18 cellular contexts compared by ENCODE assay signal in genomic region chr22:38212442-38212841, GRCh38.
"Had no signal": no experiment of that assay in that cellular context is flagged by ENCODE, and none has a peak within 500 bp of the region (broad histone marks: within the 10 kb centered on the region; RNA-seq: fewer than 3 reads in every experiment).

No MANE protein-coding gene starts in this region.

- H3K9me3 ChIP-seq: lower lobe of right lung, tibial nerve, uterus had no signal

- H3K4me3 ChIP-seq: lower lobe of right lung, tibial nerve, uterus had no signal

- H3K4me1 ChIP-seq: uterus had no signal

- H3K9me3 Mint-ChIP-seq: activated CD4-positive, alpha-beta memory T cell treated with anti-CD3 and anti-CD28 coated beads, Interleukin-2, amount 10 ng/mL, durations not matched to agents 7 days and 5 days; activated naive CD8-positive, alpha-beta T cell treated with anti-CD3 and anti-CD28 coated beads for 36 hours; nephron had no signal

- H3K4me3 Mint-ChIP-seq: activated CD4-positive, alpha-beta memory T cell treated with anti-CD3 and anti-CD28 coated beads, Interleukin-2, amount 10 ng/mL, durations not matched to agents 7 days and 5 days; activated CD8-positive, alpha-beta memory T cell treated with anti-CD3 and anti-CD28 coated beads, Interleukin-2, amount 10 ng/mL, durations not matched to agents 7 days and 5 days; activated naive CD8-positive, alpha-beta T cell treated with anti-CD3 and anti-CD28 coated beads for 36 hours had no signal

- DNase-seq: activated CD4-positive, alpha-beta memory T cell treated with anti-CD3 and anti-CD28 coated beads, Interleukin-2, amount 10 ng/mL, durations not matched to agents 7 days and 5 days; activated CD4-positive, alpha-beta T cell treated with anti-CD3 and anti-CD28 coated beads for 48 hours; activated CD4-positive, CD25-positive, alpha-beta regulatory T cell; activated CD8-positive, alpha-beta memory T cell treated with anti-CD3 and anti-CD28 coated beads, Interleukin-2, amount 10 ng/mL, durations not matched to agents 7 days and 5 days; activated naive CD4-positive, alpha-beta T cell; activated naive CD8-positive, alpha-beta T cell treated with anti-CD3 and anti-CD28 coated beads for 36 hours; amniotic stem cell; foreskin melanocyte; hypothalamus; lower lobe of right lung; nucleus accumbens; stimulated activated CD4-positive, alpha-beta T cell treated with anti-CD3 and anti-CD28 coated beads, Interleukin-1b, Interleukin-23, amount 100 ng/mL, for 48 hours; stimulated activated CD8-positive, alpha-beta memory T cell treated with anti-CD3 and anti-CD28 coated beads, Interleukin-4, amount 100 ng/mL, for 48 hours; stimulated activated naive CD8-positive, alpha-beta T cell treated with anti-CD3 and anti-CD28 coated beads, Interleukin-15, Interleukin-2, amounts not matched to agents 100 U/mL and 50 U/mL, for 24 hours; T-helper 9 cell; uterus had no signal

- H3K27ac ChIP-seq: lower lobe of right lung, uterus had no signal

- ATAC-seq: activated CD8-positive, alpha-beta memory T cell treated with anti-CD3 and anti-CD28 coated beads, Interleukin-2, amount 10 ng/mL, durations not matched to agents 7 days and 5 days; stimulated activated naive CD8-positive, alpha-beta T cell treated with anti-CD3 and anti-CD28 coated beads, Interleukin-15, Interleukin-2, amounts not matched to agents 100 U/mL and 50 U/mL, for 24 hours had no signal

- H3K27me3 ChIP-seq: tibial nerve, uterus had no signal

- H3K27me3 Mint-ChIP-seq: activated CD4-positive, alpha-beta memory T cell treated with anti-CD3 and anti-CD28 coated beads, Interleukin-2, amount 10 ng/mL, durations not matched to agents 7 days and 5 days; activated naive CD8-positive, alpha-beta T cell treated with anti-CD3 and anti-CD28 coated beads for 36 hours had no signal

- H3K27ac Mint-ChIP-seq: activated CD4-positive, alpha-beta memory T cell treated with anti-CD3 and anti-CD28 coated beads, Interleukin-2, amount 10 ng/mL, durations not matched to agents 7 days and 5 days; activated CD8-positive, alpha-beta memory T cell treated with anti-CD3 and anti-CD28 coated beads, Interleukin-2, amount 10 ng/mL, durations not matched to agents 7 days and 5 days; activated naive CD8-positive, alpha-beta T cell treated with anti-CD3 and anti-CD28 coated beads for 36 hours had no signal

- H3K36me3 ChIP-seq: lower lobe of right lung, uterus had no signal
